ENCODE assay signal across 1 cellular context in the genomic region with DNA sequence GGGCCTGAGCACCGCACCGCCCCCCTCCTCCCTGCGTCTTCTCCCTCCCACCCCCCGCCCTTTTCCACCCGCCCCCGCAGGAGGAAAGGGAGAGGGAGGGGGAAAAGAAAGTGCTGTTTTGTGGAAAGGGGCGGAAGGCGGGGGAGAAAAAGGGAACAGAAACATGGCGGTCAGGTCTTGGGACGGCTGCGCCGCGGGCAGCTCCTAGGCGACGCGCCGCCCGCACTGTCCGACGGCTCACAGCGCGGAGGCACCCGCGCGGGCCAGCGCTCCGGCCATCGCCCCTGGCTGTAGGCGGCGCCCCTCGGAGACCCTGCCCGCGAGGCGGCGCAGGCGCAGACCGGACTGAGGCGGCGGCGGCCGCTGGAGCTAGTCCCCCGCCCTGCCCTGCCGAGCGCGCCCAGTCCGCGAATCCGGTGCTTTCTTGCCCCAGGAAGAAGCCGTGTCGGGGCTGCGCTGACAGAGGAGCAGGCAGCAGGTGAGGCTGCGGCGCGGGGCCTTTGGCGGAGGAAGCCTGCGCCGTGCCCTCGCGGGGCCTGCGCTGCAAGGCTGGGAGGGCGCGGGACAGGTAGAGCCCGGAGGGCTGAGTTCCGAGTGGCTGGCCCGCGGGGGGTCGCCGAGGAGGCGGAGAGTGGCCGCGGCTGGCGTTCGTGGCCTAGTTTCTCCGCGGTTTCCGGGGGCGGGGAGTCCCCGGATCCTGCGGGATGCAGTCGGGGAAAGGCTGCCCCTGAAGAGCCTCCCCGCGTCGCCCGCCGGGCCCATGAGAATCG.
TF ChIP-seq lines count a peak whose summit lies in the region.

DENND4C (plus strand) TSS at position 338 of the 770 bp plus-strand sequence. CDS start 45,482 bp downstream, outside the sequence.

TF ChIP-seq in HEK293, 187 proteins besides CTCF, POLR2A, EP300 and RAD21 (continued from another document and continues in another):
- TF ChIP-seq, protein P1, sequence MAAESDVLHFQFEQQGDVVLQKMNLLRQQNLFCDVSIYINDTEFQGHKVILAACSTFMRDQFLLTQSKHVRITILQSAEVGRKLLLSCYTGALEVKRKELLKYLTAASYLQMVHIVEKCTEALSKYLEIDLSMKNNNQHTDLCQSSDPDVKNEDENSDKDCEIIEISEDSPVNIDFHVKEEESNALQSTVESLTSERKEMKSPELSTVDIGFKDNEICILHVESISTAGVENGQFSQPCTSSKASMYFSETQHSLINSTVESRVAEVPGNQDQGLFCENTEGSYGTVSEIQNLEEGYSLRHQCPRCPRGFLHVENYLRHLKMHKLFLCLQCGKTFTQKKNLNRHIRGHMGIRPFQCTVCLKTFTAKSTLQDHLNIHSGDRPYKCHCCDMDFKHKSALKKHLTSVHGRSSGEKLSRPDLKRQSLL (tag by site-specific recombination; IDR thresholded peaks at IDR 0.05) = no peak
- TF ChIP-seq ZFP3 (tag by site-specific recombination; IDR thresholded peaks at IDR 0.05; ENCODE audit: low read depth) (no peak), ZSCAN30 (tag by site-specific recombination; IDR thresholded peaks at IDR 0.05) (peak; percentile 38; the same call in 1 of the 2 replicates), ZBTB44 (tag by site-specific recombination; IDR thresholded peaks at IDR 0.05) (no peak), ZNF16 (tag by site-specific recombination; IDR thresholded peaks at IDR 0.05; ENCODE audit: low read depth) (no peak), YY1 (tag by site-specific recombination; IDR thresholded peaks at IDR 0.05) (no peak), ZNF626 (tag by site-specific recombination; IDR thresholded peaks at IDR 0.05) (no peak), ZNF707 (tag by site-specific recombination; IDR thresholded peaks at IDR 0.05) (no peak), ZNF692 (tag by site-specific recombination; IDR thresholded peaks at IDR 0.05) (peak; percentile 31; the same call in 1 of the 2 replicates), ZNF510 (tag by site-specific recombination; IDR thresholded peaks at IDR 0.05; ENCODE audit: insufficient replicate concordance) (no peak), ZNF629 (tag by site-specific recombination; IDR thresholded peaks at IDR 0.05) (no peak), ZFP69B (tag by site-specific recombination; IDR thresholded peaks at IDR 0.05) (no peak; the same call in 1 of the 2 replicates), IKZF3 (tag by site-specific recombination; IDR thresholded peaks at IDR 0.05) (0 out of 2 replicates have a peak, but pooled peaks have one; percentile 8), GLI4 (tag by site-specific recombination; IDR thresholded peaks at IDR 0.05) (no peak), ZNF623 (tag by site-specific recombination; IDR thresholded peaks at IDR 0.05) (no peak), SP2 (tag by site-specific recombination; IDR thresholded peaks at IDR 0.05) (peak; percentile 63), ZNF155 (tag by site-specific recombination; IDR thresholded peaks at IDR 0.05) (no peak), ZNF521 (tag by site-specific recombination; IDR thresholded peaks at IDR 0.05) (no peak), ELK4 (IDR thresholded peaks at IDR 0.05; ENCODE audit: borderline replicate concordance, low read depth, low read length) (no peak), PRDM4 (tag by site-specific recombination; IDR thresholded peaks at IDR 0.05) (no peak), ZBTB48 (tag by site-specific recombination; IDR thresholded peaks at IDR 0.05) (0 out of 2 replicates have a peak, but pooled peaks have one; percentile 30), ZNF830 (tag by site-specific recombination; IDR thresholded peaks at IDR 0.05; ENCODE audit: low read depth) (no peak), ZNF785 (tag by site-specific recombination; IDR thresholded peaks at IDR 0.05) (no peak), ZIC2 (tag by site-specific recombination; IDR thresholded peaks at IDR 0.05) (peak; percentile 53), ZBTB17 (tag by site-specific recombination; IDR thresholded peaks at IDR 0.05) (peak; percentile 82), ZNF23 (tag by site-specific recombination; IDR thresholded peaks at IDR 0.05; ENCODE audit: borderline replicate concordance) (no peak), ZNF274 (IDR thresholded peaks at IDR 0.05; ENCODE audit: low read length) (no peak), ZNF274 (tag by site-specific recombination; IDR thresholded peaks at IDR 0.05; ENCODE audit: borderline replicate concordance) (no peak), GFI1B (tag by site-specific recombination; IDR thresholded peaks at IDR 0.05) (no peak), ZFP37 (tag by site-specific recombination; IDR thresholded peaks at IDR 0.05) (peak; percentile 77; the same call in 1 of the 2 replicates), HOXD13 (CRISPR knock-in tag; IDR thresholded peaks at IDR 0.05; ENCODE audit: borderline replicate concordance) (no peak), MZF1 (tag by site-specific recombination; IDR thresholded peaks at IDR 0.05; ENCODE audit: borderline replicate concordance) (no peak), OSR2 (tag by site-specific recombination; IDR thresholded peaks at IDR 0.05) (no peak), KLF1 (tag by site-specific recombination; IDR thresholded peaks at IDR 0.05) (0 out of 2 replicates have a peak, but pooled peaks have one; percentile 9)
- TF ChIP-seq, protein P2, sequence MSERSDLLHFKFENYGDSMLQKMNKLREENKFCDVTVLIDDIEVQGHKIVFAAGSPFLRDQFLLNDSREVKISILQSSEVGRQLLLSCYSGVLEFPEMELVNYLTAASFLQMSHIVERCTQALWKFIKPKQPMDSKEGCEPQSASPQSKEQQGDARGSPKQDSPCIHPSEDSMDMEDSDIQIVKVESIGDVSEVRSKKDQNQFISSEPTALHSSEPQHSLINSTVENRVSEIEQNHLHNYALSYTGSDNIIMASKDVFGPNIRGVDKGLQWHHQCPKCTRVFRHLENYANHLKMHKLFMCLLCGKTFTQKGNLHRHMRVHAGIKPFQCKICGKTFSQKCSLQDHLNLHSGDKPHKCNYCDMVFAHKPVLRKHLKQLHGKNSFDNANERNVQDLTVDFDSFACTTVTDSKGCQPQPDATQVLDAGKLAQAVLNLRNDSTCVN (tag by site-specific recombination; optimal IDR thresholded peaks at IDR 0.05) = peak; percentile 93
- TF ChIP-seq, protein P3, sequence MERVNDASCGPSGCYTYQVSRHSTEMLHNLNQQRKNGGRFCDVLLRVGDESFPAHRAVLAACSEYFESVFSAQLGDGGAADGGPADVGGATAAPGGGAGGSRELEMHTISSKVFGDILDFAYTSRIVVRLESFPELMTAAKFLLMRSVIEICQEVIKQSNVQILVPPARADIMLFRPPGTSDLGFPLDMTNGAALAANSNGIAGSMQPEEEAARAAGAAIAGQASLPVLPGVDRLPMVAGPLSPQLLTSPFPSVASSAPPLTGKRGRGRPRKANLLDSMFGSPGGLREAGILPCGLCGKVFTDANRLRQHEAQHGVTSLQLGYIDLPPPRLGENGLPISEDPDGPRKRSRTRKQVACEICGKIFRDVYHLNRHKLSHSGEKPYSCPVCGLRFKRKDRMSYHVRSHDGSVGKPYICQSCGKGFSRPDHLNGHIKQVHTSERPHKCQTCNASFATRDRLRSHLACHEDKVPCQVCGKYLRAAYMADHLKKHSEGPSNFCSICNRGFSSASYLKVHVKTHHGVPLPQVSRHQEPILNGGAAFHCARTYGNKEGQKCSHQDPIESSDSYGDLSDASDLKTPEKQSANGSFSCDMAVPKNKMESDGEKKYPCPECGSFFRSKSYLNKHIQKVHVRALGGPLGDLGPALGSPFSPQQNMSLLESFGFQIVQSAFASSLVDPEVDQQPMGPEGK (tag by site-specific recombination; IDR thresholded peaks at IDR 0.05) = no peak; the same call in none of the 2 replicates
- TF ChIP-seq, protein P4, sequence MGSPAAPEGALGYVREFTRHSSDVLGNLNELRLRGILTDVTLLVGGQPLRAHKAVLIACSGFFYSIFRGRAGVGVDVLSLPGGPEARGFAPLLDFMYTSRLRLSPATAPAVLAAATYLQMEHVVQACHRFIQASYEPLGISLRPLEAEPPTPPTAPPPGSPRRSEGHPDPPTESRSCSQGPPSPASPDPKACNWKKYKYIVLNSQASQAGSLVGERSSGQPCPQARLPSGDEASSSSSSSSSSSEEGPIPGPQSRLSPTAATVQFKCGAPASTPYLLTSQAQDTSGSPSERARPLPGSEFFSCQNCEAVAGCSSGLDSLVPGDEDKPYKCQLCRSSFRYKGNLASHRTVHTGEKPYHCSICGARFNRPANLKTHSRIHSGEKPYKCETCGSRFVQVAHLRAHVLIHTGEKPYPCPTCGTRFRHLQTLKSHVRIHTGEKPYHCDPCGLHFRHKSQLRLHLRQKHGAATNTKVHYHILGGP (tag by site-specific recombination; IDR thresholded peaks at IDR 0.05) = no peak
- TF ChIP-seq, protein P5, sequence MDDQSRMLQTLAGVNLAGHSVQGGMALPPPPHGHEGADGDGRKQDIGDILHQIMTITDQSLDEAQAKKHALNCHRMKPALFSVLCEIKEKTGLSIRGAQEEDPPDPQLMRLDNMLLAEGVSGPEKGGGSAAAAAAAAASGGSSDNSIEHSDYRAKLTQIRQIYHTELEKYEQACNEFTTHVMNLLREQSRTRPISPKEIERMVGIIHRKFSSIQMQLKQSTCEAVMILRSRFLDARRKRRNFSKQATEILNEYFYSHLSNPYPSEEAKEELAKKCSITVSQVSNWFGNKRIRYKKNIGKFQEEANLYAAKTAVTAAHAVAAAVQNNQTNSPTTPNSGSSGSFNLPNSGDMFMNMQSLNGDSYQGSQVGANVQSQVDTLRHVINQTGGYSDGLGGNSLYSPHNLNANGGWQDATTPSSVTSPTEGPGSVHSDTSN (CRISPR knock-in tag; IDR thresholded peaks at IDR 0.05) = no peak
- TF ChIP-seq, protein P6, sequence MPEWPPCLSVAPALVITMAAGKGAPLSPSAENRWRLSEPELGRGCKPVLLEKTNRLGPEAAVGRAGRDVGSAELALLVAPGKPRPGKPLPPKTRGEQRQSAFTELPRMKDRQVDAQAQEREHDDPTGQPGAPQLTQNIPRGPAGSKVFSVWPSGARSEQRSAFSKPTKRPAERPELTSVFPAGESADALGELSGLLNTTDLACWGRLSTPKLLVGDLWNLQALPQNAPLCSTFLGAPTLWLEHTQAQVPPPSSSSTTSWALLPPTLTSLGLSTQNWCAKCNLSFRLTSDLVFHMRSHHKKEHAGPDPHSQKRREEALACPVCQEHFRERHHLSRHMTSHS (tag by site-specific recombination; IDR thresholded peaks at IDR 0.05) = no peak
- TF ChIP-seq, protein P7, sequence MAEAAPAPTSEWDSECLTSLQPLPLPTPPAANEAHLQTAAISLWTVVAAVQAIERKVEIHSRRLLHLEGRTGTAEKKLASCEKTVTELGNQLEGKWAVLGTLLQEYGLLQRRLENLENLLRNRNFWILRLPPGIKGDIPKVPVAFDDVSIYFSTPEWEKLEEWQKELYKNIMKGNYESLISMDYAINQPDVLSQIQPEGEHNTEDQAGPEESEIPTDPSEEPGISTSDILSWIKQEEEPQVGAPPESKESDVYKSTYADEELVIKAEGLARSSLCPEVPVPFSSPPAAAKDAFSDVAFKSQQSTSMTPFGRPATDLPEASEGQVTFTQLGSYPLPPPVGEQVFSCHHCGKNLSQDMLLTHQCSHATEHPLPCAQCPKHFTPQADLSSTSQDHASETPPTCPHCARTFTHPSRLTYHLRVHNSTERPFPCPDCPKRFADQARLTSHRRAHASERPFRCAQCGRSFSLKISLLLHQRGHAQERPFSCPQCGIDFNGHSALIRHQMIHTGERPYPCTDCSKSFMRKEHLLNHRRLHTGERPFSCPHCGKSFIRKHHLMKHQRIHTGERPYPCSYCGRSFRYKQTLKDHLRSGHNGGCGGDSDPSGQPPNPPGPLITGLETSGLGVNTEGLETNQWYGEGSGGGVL (tag by site-specific recombination; IDR thresholded peaks at IDR 0.05) = peak; percentile 96
